Comparison of ENCODE assay signal across 9 cellular contexts in genomic region chr3:73622135-73622534, GRCh38. TPM values are rescaled to one million over a fixed set of nuclear protein-coding genes. Genes with fewer than 3 reads are reported as not detected.
DNase-seq lines count a peak whose midpoint lies in the region; ATAC-seq and TF ChIP-seq lines count a peak whose summit lies in the region.
"Had no signal": no experiment of that assay in that cellular context is flagged by ENCODE, and none has a peak within 500 bp of the region (broad histone marks: within the 10 kb centered on the region; RNA-seq: fewer than 3 reads in every experiment).

No MANE protein-coding gene starts in this region.

- H3K27me3 ChIP-seq in tibial nerve (no peaks in the 10 kb centered on the region), foreskin keratinocyte (peaks cover 68% of the 10 kb centered on the region), A673 (replicated peaks; ENCODE audit: insufficient read depth, low read depth, low read length, poor library complexity) (peaks cover 9% of the 10 kb centered on the region), HAP-1 (ENCODE audit: low read depth) (no peaks in the 10 kb centered on the region)

- TF ChIP-seq POLR2A in tibial nerve (IDR thresholded peaks at IDR 0.05) = no peak

- WGBS in tibial nerve, 2 donors = 12 to 21% methylated on average over 6 of the region's 6 CpGs

- peak; percentile 80 for ATAC-seq in left lobe of liver
- no peak for ATAC-seq in foreskin keratinocyte

- no peaks in the 10 kb centered on the region for H3K9me3 ChIP-seq in tibial nerve
- no peaks in the 10 kb centered on the region for H3K9me3 ChIP-seq in A673 (ENCODE audit: low read depth, low read length, poor library complexity, severe bottlenecking)
- 0 out of 2 replicates have a peak, but pooled peaks cover 3% of the 10 kb centered on the region for H3K9me3 ChIP-seq in HAP-1
- H3K9me3 ChIP-seq: neutrophil had no signal

- peaks cover 12% of the 10 kb centered on the region for H3K27me3 Mint-ChIP-seq in brain

- peak overlapping the region; percentile 63 to 93 (median 89) for H3K27ac Mint-ChIP-seq in brain

- POLR2A ChIA-PET in A673 (lab: Charles Lee; ENCODE audit: low non-redundant PET) = no interaction called here

- H3K4me3 ChIP-seq in tibial nerve (peak overlapping the region; percentile 29 to 67 (median 56)), A673 (ENCODE audit: low read depth, low read length, poor library complexity, severe bottlenecking) (no peak overlapping the region), HAP-1 (no peak overlapping the region)

- peaks cover 0 to 58% (median 15%) of the 10 kb centered on the region in 4 donors for H3K4me1 ChIP-seq in tibial nerve
- peaks cover 6% of the 10 kb centered on the region for H3K4me1 ChIP-seq in foreskin keratinocyte
- H3K4me1 ChIP-seq in A673 (ENCODE audit: insufficient read depth, low read length, poor library complexity, severe bottlenecking) = no peaks in the 10 kb centered on the region
- peaks cover 8% of the 10 kb centered on the region for H3K4me1 ChIP-seq in HAP-1

- in situ Hi-C loops in HAP-1 (cut with MboI; ENCODE audit: low sequenced_read_pairs) = no loop called here

- H3K27ac ChIP-seq in tibial nerve (peak overlapping the region; percentile 17 to 88 (median 73)), foreskin keratinocyte (no peak overlapping the region), A673 (ENCODE audit: low read depth, low read length, poor library complexity, severe bottlenecking) (no peak overlapping the region)
- H3K27ac ChIP-seq: neutrophil had no signal

- H3K4me3 Mint-ChIP-seq in brain = peak overlapping the region; percentile 49 to 95 (median 88)

- peaks cover 37% of the 10 kb centered on the region for H3K36me3 Mint-ChIP-seq in brain

- intact Hi-C loops in A673 (cut with micrococcal nuclease; ENCODE audit: unreplicated experiment) = no loop called here

- peaks cover 86% of the 10 kb centered on the region for H3K4me1 Mint-ChIP-seq in brain

- CTCF ChIA-PET in A673 (lab: Charles Lee) = no interaction called here

- no peaks in the 10 kb centered on the region for H3K36me3 ChIP-seq in tibial nerve
- H3K36me3 ChIP-seq in A673 (ENCODE audit: insufficient read depth, low read length, poor library complexity, severe bottlenecking) = no peaks in the 10 kb centered on the region
- H3K36me3 ChIP-seq in HAP-1 (replicated peaks) = no peaks in the 10 kb centered on the region
- H3K36me3 ChIP-seq: neutrophil had no signal

- DNase-seq in NCI-H146 (lab: John Stamatoyannopoulos, UW) = peak; percentile 79
- peak; percentile 48 for DNase-seq in left lobe of liver (ENCODE audit: low spot score)
- no peak for DNase-seq in tibial nerve (ENCODE audit: low spot score in 2 of 2)
- no peak for DNase-seq in foreskin keratinocyte
- DNase-seq in AML-193 (lab: John Stamatoyannopoulos, UW) = no peak
- no peak for DNase-seq in A673 (ENCODE audit: low spot score)
- no peak for DNase-seq in HAP-1 (ENCODE audit: low spot score in 2 of 2)

- TF ChIP-seq CTCF in brain (conservative IDR thresholded peaks at IDR 0.05) (no peak), tibial nerve (IDR thresholded peaks at IDR 0.05) (no peak), foreskin keratinocyte (conservative IDR thresholded peaks at IDR 0.05) (no peak), A673 (conservative IDR thresholded peaks at IDR 0.05; ENCODE audit: low read depth, low read length) (no peak)

- BruUV-seq in A673 (replicated peaks; lab: Mats Ljungman, UMichigan) = no TSS peak

- no peaks in the 10 kb centered on the region for H3K9me3 Mint-ChIP-seq in brain

- peak in 1 of 2 donors; percentile 10 for TF ChIP-seq EP300 in tibial nerve (IDR thresholded peaks at IDR 0.05)

RNA-seq across cellular contexts. Expression of gene PDZRN3, which starts 2.6 kb away (rescaled TPM):
- polyA plus RNA-seq in brain (ENCODE audit: insufficient read depth, low read depth, low replicate concordance) (14.2 TPM), foreskin keratinocyte (0.11 TPM in 1 of 2 replicates, not detected in the other)
- total RNA-seq in left lobe of liver (1.3 TPM), tibial nerve (10 to 100 TPM; 48.3 to 87.2 (median 64.3) TPM), foreskin keratinocyte (0.24 and 0.25 TPM in 2 replicates), A673 (2021) (0.24 and 0.31 TPM in 2 replicates)

Comparison
In these comparisons a context has a peak if more than half of its experiments do, and no peak if none do; other contexts are left out.
1. DNase-seq: peak in NCI-H146 (single experiment) and left lobe of liver (single experiment); none in tibial nerve (0 of 2), foreskin keratinocyte (0 of 2), AML-193 (0 of 2), A673 (single experiment) and HAP-1 (0 of 2).
2. H3K27ac ChIP-seq: peak in tibial nerve (4 of 4); none in foreskin keratinocyte (single experiment) and A673 (single experiment).
3. H3K4me3 ChIP-seq: peak in tibial nerve (4 of 4); none in A673 (single experiment) and HAP-1 (single experiment).
4. RNA of gene PDZRN3, which starts 2.6 kb away (total RNA-seq): 48.3 to 87.2 TPM in tibial nerve; 1.3 TPM in left lobe of liver (single experiment), 0.24 to 0.25 TPM in foreskin keratinocyte and 0.24 to 0.31 TPM in A673; every median in the first group is over 10 times any median in the second.